ENCODE assay signal across 20 cellular contexts in the genomic region with DNA sequence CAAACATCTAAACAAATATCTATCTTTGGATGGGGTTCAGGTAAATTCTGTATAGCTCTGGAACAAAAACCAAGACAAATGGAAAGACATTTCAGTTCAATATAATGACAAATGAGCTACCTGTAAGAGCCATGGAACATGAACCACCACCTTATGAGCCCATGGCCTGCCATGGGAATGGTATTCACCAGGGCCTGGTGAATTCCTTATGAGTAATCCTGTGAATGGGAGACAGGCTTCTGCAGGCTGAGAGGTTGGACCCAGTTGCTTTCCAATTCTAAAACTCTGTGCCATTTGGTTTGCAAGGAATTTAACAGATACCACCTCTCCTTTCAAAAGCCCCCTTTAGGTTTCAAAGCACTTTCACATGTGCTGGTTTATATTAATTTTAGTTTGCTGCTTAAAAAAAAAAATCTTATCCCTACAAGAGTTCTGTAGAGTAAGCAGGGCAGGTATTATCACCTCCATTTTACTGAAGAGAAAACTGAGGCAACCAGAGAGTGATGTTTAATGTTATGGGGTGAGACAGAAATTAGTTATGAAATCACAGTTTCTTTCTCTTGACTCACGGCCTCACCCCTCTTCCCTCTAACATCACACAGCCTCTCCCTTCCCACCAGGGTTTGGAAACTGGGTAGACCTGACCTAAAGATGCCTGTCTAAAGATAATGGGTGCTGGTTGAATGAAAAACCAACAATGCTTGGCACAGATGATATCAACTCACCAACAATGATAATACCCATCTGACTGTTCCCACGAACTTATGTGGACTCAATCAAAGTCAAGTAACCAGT.
"Had no signal": no experiment of that assay in that cellular context is flagged by ENCODE, and none has a peak within 500 bp of the region (broad histone marks: within the 10 kb centered on the region; RNA-seq: fewer than 3 reads in every experiment).

No MANE protein-coding gene starts in this region.

- H3K4me1 ChIP-seq: psoas muscle, sigmoid colon had no signal

- H3K27me3 Mint-ChIP-seq: activated CD8-positive, alpha-beta T cell treated with anti-CD3 and anti-CD28 coated beads for 36 hours; activated naive CD8-positive, alpha-beta T cell treated with anti-CD3 and anti-CD28 coated beads, Interleukin-2, amount 10 ng/mL, durations not matched to agents 7 days and 5 days had no signal

- H3K9me3 ChIP-seq: psoas muscle, sigmoid colon, suprapubic skin had no signal

- ATAC-seq: activated CD4-positive, alpha-beta T cell treated with anti-CD3 and anti-CD28 coated beads for 36 hours; activated CD8-positive, alpha-beta T cell treated with anti-CD3 and anti-CD28 coated beads for 36 hours; psoas muscle; stimulated activated naive CD8-positive, alpha-beta T cell treated with anti-CD3 and anti-CD28 coated beads, Interleukin-15, Interleukin-2, amounts not matched to agents 100 U/mL and 50 U/mL, for 24 hours; T-cell had no signal

- H3K4me3 ChIP-seq: cardiac muscle cell, psoas muscle, sigmoid colon, suprapubic skin had no signal

- H3K27ac ChIP-seq: cardiac muscle cell, psoas muscle, VCaP had no signal

- H3K4me1 Mint-ChIP-seq: activated CD4-positive, alpha-beta T cell treated with anti-CD3 and anti-CD28 coated beads for 36 hours; activated naive CD8-positive, alpha-beta T cell treated with anti-CD3 and anti-CD28 coated beads, Interleukin-2, amount 10 ng/mL, durations not matched to agents 7 days and 5 days; T-cell had no signal

- H3K36me3 Mint-ChIP-seq: activated naive CD8-positive, alpha-beta T cell treated with anti-CD3 and anti-CD28 coated beads, Interleukin-2, amount 10 ng/mL, durations not matched to agents 7 days and 5 days; T-cell had no signal

- H3K4me3 Mint-ChIP-seq: activated CD4-positive, alpha-beta T cell treated with anti-CD3 and anti-CD28 coated beads for 36 hours; activated CD8-positive, alpha-beta T cell treated with anti-CD3 and anti-CD28 coated beads for 36 hours; activated naive CD8-positive, alpha-beta T cell treated with anti-CD3 and anti-CD28 coated beads, Interleukin-2, amount 10 ng/mL, durations not matched to agents 7 days and 5 days; nephron; T-cell had no signal

- DNase-seq: activated CD4-positive, alpha-beta T cell treated with anti-CD3 and anti-CD28 coated beads for 36 hours; activated CD8-positive, alpha-beta memory T cell treated with anti-CD3 and anti-CD28 coated beads, Interleukin-2, amount 50 U/mL, for 4 hours; activated CD8-positive, alpha-beta T cell treated with anti-CD3 and anti-CD28 coated beads for 36 hours; activated naive CD8-positive, alpha-beta T cell treated with anti-CD3 and anti-CD28 coated beads, Interleukin-2, amount 10 ng/mL, durations not matched to agents 7 days and 5 days; aorta; effector CD4-positive, alpha-beta T cell; glutamatergic neuron; occipital lobe; psoas muscle; sigmoid colon; stimulated activated CD4-positive, alpha-beta T cell treated with anti-CD3 and anti-CD28 coated beads, Interleukin-4, amount 100 ng/mL, for 1 hour; stimulated activated CD8-positive, alpha-beta memory T cell treated with anti-CD3 and anti-CD28 coated beads, Interleukin-4, amount 100 ng/mL, for 48 hours; stimulated activated naive CD8-positive, alpha-beta T cell treated with anti-CD3 and anti-CD28 coated beads, Interleukin-15, Interleukin-2, amounts not matched to agents 100 U/mL and 50 U/mL, for 24 hours; T-cell; T1000 had no signal

- H3K27ac Mint-ChIP-seq: activated CD4-positive, alpha-beta T cell treated with anti-CD3 and anti-CD28 coated beads for 36 hours; activated CD8-positive, alpha-beta T cell treated with anti-CD3 and anti-CD28 coated beads for 36 hours; activated naive CD8-positive, alpha-beta T cell treated with anti-CD3 and anti-CD28 coated beads, Interleukin-2, amount 10 ng/mL, durations not matched to agents 7 days and 5 days; T-cell had no signal

- FAIRE-seq: colon had no signal

- H3K36me3 ChIP-seq: cardiac muscle cell, sigmoid colon, suprapubic skin had no signal

- H3K27me3 ChIP-seq: cardiac muscle cell, sigmoid colon, suprapubic skin had no signal

- H3K9me3 Mint-ChIP-seq: activated CD8-positive, alpha-beta T cell treated with anti-CD3 and anti-CD28 coated beads for 36 hours; activated naive CD8-positive, alpha-beta T cell treated with anti-CD3 and anti-CD28 coated beads, Interleukin-2, amount 10 ng/mL, durations not matched to agents 7 days and 5 days; nephron; T-cell had no signal
